ENCODE assay signal across 8 cellular contexts in the genomic region with DNA sequence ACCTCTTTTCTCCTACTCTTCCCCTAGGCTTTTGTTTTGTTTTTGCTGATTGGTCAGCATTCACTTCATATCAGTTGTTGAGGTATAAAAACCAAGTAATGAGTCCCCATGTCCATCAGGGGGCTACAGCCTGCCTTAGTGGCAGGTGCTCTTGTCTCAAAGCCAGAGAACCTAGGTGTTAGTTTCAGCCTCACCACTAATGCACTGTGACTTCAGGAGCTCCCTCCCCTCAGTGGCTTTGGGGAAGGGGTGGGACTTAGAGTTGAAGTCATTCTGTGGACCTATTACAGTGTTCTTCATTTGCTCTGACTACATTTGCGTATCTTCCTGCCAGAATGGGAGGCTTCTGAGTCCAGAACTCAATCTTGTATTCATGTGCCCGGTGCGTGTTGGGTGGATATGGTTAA. TPM values are rescaled to one million over a fixed set of nuclear protein-coding genes. Genes with fewer than 3 reads are reported as not detected.
A peak's percentile ranks its signal among the peaks of the same experiment; 100 is the strongest.
DNase-seq lines count a peak whose midpoint lies in the region; ATAC-seq and TF ChIP-seq lines count a peak whose summit lies in the region.

No MANE protein-coding gene starts in this region.

- intact Hi-C loops in activated T-helper 2 cell treated with anti-CD3 and anti-CD28 coated beads, Interferon-gamma antibody, Interleukin-2, Interleukin-4, amounts not matched to agents 10 μg/mL and 5 μg/mL and 100 μg/mL, durations not matched to agents 14 hours and 24 hours and 36 hours (cut with micrococcal nuclease) = no loop called here

- peaks cover 6% of the 10 kb centered on the region for H3K9me3 Mint-ChIP-seq in activated T-helper 2 cell treated with anti-CD3 and anti-CD28 coated beads, Interferon-gamma antibody, Interleukin-2, Interleukin-4, amounts not matched to agents 10 μg/mL and 5 μg/mL and 100 μg/mL, durations not matched to agents 14 hours and 24 hours and 36 hours
- no peaks in the 10 kb centered on the region for H3K9me3 Mint-ChIP-seq in stimulated activated naive CD8-positive, alpha-beta T cell treated with anti-CD3 and anti-CD28 coated beads, Interleukin-15, Interleukin-2, amounts not matched to agents 100 ng/mL and 50 ng/mL, for 24 hours

- H3K36me3 Mint-ChIP-seq in activated T-helper 2 cell treated with anti-CD3 and anti-CD28 coated beads, Interferon-gamma antibody, Interleukin-2, Interleukin-4, amounts not matched to agents 10 μg/mL and 5 μg/mL and 100 μg/mL, durations not matched to agents 14 hours and 24 hours and 36 hours (ENCODE audit: low read depth) = peaks cover 15% of the 10 kb centered on the region
- peaks cover 13% of the 10 kb centered on the region for H3K36me3 Mint-ChIP-seq in stimulated activated naive CD8-positive, alpha-beta T cell treated with anti-CD3 and anti-CD28 coated beads, Interleukin-15, Interleukin-2, amounts not matched to agents 100 ng/mL and 50 ng/mL, for 24 hours (ENCODE audit: low read depth)

- no peaks in the 10 kb centered on the region for H3K27me3 ChIP-seq in MG63

- TF ChIP-seq POLR2A in GM15510 (IDR thresholded peaks at IDR 0.05; ENCODE audit: borderline replicate concordance, extremely low read depth, insufficient read length) = peak; percentile 15

- no peaks in the 10 kb centered on the region for H3K36me3 ChIP-seq in MG63

- H3K9me3 ChIP-seq in MG63 = no peaks in the 10 kb centered on the region; the same call in 1 of the 2 replicates

- peak overlapping the region; percentile 44 for H3K27ac Mint-ChIP-seq in activated T-helper 2 cell treated with anti-CD3 and anti-CD28 coated beads, Interferon-gamma antibody, Interleukin-2, Interleukin-4, amounts not matched to agents 10 μg/mL and 5 μg/mL and 100 μg/mL, durations not matched to agents 14 hours and 24 hours and 36 hours
- H3K27ac Mint-ChIP-seq in stimulated activated naive CD8-positive, alpha-beta T cell treated with anti-CD3 and anti-CD28 coated beads, Interleukin-15, Interleukin-2, amounts not matched to agents 100 ng/mL and 50 ng/mL, for 24 hours = peak overlapping the region; percentile 2

- no peaks in the 10 kb centered on the region for H3K27me3 Mint-ChIP-seq in activated T-helper 2 cell treated with anti-CD3 and anti-CD28 coated beads, Interferon-gamma antibody, Interleukin-2, Interleukin-4, amounts not matched to agents 10 μg/mL and 5 μg/mL and 100 μg/mL, durations not matched to agents 14 hours and 24 hours and 36 hours (ENCODE audit: low read depth)
- H3K27me3 Mint-ChIP-seq in stimulated activated naive CD8-positive, alpha-beta T cell treated with anti-CD3 and anti-CD28 coated beads, Interleukin-15, Interleukin-2, amounts not matched to agents 100 ng/mL and 50 ng/mL, for 24 hours = no peaks in the 10 kb centered on the region

- no peak overlapping the region for H3K4me3 ChIP-seq in MG63

- no peak overlapping the region for H3K4me3 Mint-ChIP-seq in activated T-helper 2 cell treated with anti-CD3 and anti-CD28 coated beads, Interferon-gamma antibody, Interleukin-2, Interleukin-4, amounts not matched to agents 10 μg/mL and 5 μg/mL and 100 μg/mL, durations not matched to agents 14 hours and 24 hours and 36 hours (ENCODE audit: low read depth)
- no peak overlapping the region for H3K4me3 Mint-ChIP-seq in stimulated activated naive CD8-positive, alpha-beta T cell treated with anti-CD3 and anti-CD28 coated beads, Interleukin-15, Interleukin-2, amounts not matched to agents 100 ng/mL and 50 ng/mL, for 24 hours

- DNase-seq in activated T-helper 2 cell treated with anti-CD3 and anti-CD28 coated beads, Interferon-gamma antibody, Interleukin-2, Interleukin-4, amounts not matched to agents 10 μg/mL and 5 μg/mL and 100 μg/mL, durations not matched to agents 14 hours and 24 hours and 36 hours (ENCODE audit: low spot score) = no peak
- DNase-seq in NCI-H2227 (lab: John Stamatoyannopoulos, UW; ENCODE audit: unreplicated experiment) (no peak), MG63 (no peak), HUDEP-2 (lab: John Stamatoyannopoulos, UW; ENCODE audit: unreplicated experiment in 76 of 76) (no peak)

- peaks cover 26% of the 10 kb centered on the region for H3K4me1 Mint-ChIP-seq in activated T-helper 2 cell treated with anti-CD3 and anti-CD28 coated beads, Interferon-gamma antibody, Interleukin-2, Interleukin-4, amounts not matched to agents 10 μg/mL and 5 μg/mL and 100 μg/mL, durations not matched to agents 14 hours and 24 hours and 36 hours (ENCODE audit: low read depth)
- peaks cover 35% of the 10 kb centered on the region for H3K4me1 Mint-ChIP-seq in stimulated activated naive CD8-positive, alpha-beta T cell treated with anti-CD3 and anti-CD28 coated beads, Interleukin-15, Interleukin-2, amounts not matched to agents 100 ng/mL and 50 ng/mL, for 24 hours (ENCODE audit: low read depth)

- ATAC-seq in GM21360 (IDR thresholded peaks at IDR 0.05; ENCODE audit: unreplicated experiment) = peak; percentile 98
- peak; percentile 99 for ATAC-seq in HG03460 (IDR thresholded peaks at IDR 0.05; ENCODE audit: unreplicated experiment)

RNA-seq across cellular contexts. Expression of a gene that starts 41.6 kb away (rescaled TPM):
- total RNA-seq in activated T-helper 2 cell treated with anti-CD3 and anti-CD28 coated beads, Interferon-gamma antibody, Interleukin-2, Interleukin-4, amounts not matched to agents 10 μg/mL and 5 μg/mL and 100 μg/mL, durations not matched to agents 14 hours and 24 hours and 36 hours = 48.2 and 48.3 TPM in 2 replicates
- 6.0 and 7.1 TPM in 2 replicates for total RNA-seq in MG63 (2014; rRNA removed; shearing (Covaris generic); ENCODE audit: low replicate concordance)
